ENCODE assay signal across 14 cellular contexts in the genomic region with DNA sequence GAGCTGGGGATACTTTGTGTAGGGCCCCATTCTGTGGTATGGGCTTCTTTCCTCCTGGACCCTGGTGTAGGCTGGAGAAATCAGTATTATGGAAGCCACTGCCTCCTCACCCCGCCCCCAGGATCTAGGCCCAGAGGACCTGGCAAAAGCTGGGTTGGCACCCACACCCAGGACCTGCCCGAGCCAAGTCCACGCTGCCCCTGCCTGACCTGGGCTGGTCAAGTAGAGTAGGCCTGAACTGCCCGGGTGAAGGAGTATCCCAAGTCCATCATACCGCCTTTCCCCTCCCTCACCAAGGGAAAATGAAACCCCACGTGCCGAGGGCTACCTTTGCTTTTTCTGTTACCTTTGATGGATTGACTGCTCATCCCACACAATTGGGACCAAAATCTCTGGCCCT. TPM values are rescaled to one million over a fixed set of nuclear protein-coding genes. Genes with fewer than 3 reads are reported as not detected.
DNase-seq lines count a peak whose midpoint lies in the region; ATAC-seq and TF ChIP-seq lines count a peak whose summit lies in the region.
"Had no signal": no experiment of that assay in that cellular context is flagged by ENCODE, and none has a peak within 500 bp of the region (broad histone marks: within the 10 kb centered on the region; RNA-seq: fewer than 3 reads in every experiment).

No MANE protein-coding gene starts in this region.

- H4K20me1 ChIP-seq in Karpas-422 (ENCODE audit: insufficient read depth, low read depth, low read length) = peaks cover 6% of the 10 kb centered on the region; the same call in 1 of the 2 replicates

- WGBS in gastroesophageal sphincter (ENCODE audit: low coverage in 1 of 2), 2 donors = 55% methylated on average over 4 of the region's 7 CpGs; no CpG with 5 or more reads in 1 of the 2 donors

- H3K9me3 ChIP-seq in Karpas-422 (ENCODE audit: low read length) (no peaks in the 10 kb centered on the region), gastroesophageal sphincter (no peaks in the 10 kb centered on the region), mucosa of descending colon (no peaks in the 10 kb centered on the region), subcutaneous abdominal adipose tissue (ENCODE audit: control insufficient read depth in 5 of 5, low read length in 5 of 5) (no peaks in the 10 kb centered on the region)
- H3K9me3 ChIP-seq: BLaER1 had no signal

- peaks cover 31 to 56% of the 10 kb centered on the region in 2 donors for H3K4me1 Mint-ChIP-seq in immature natural killer cell

- no peaks in the 10 kb centered on the region for H3K9me2 ChIP-seq in Karpas-422 (replicated peaks; ENCODE audit: insufficient read depth, low read length)

- DNase-seq in Karpas-422 (no peak), mucosa of descending colon (peak; percentile 56 to 76 (median 72)), NCI-H128 (lab: John Stamatoyannopoulos, UW; ENCODE audit: unreplicated experiment) (no peak), immature natural killer cell (no peak), NCI-H187 treated with DMSO at 0.1 percent for 48 hours (lab: John Stamatoyannopoulos, UW) (no peak)
- DNase-seq: activated CD4-positive, alpha-beta T cell treated with anti-CD3 and anti-CD28 coated beads, Interleukin-2, amount 50 U/mL, for 1 hour; activated naive CD4-positive, alpha-beta T cell treated with anti-CD3 and anti-CD28 coated beads for 36 hours; NCI-H2081; T-helper 1 cell had no signal

- no peak for TF ChIP-seq EP300 in gastroesophageal sphincter (IDR thresholded peaks at IDR 0.05)

- ATAC-seq in gastroesophageal sphincter = peak; percentile 53
- ATAC-seq in mucosa of descending colon = peak; percentile 70
- ATAC-seq in SK-N-SH treated with all-trans-retinoic acid at 6 μM for 48 hours = no peak

- no peak overlapping the region for H3K4me3 Mint-ChIP-seq in immature natural killer cell
- H3K4me3 Mint-ChIP-seq: activated naive CD4-positive, alpha-beta T cell treated with anti-CD3 and anti-CD28 coated beads for 36 hours; stimulated activated naive CD8-positive, alpha-beta T cell treated with anti-CD3 and anti-CD28 coated beads, Interleukin-15, Interleukin-2, amounts not matched to agents 100 ng/mL and 50 ng/mL, for 24 hours had no signal

- peaks cover 83% of the 10 kb centered on the region for H3K4me1 ChIP-seq in Karpas-422 (ENCODE audit: low read length)
- peaks cover 15 to 80% (median 31%) of the 10 kb centered on the region in 3 donors for H3K4me1 ChIP-seq in gastroesophageal sphincter
- H3K4me1 ChIP-seq in mucosa of descending colon (ENCODE audit: low read depth) = peaks cover 43% of the 10 kb centered on the region
- H3K4me1 ChIP-seq in subcutaneous abdominal adipose tissue (ENCODE audit: control insufficient read depth in 5 of 5, insufficient read depth in 5 of 5, low read length in 5 of 5) = peaks cover 10 to 50% (median 43%) of the 10 kb centered on the region in 5 donors

- intact Hi-C loops in mucosa of descending colon (cut with DNase I, micrococcal nuclease) = no loop called here

- no peak overlapping the region for H3K27ac Mint-ChIP-seq in immature natural killer cell
- H3K27ac Mint-ChIP-seq: activated naive CD4-positive, alpha-beta T cell treated with anti-CD3 and anti-CD28 coated beads for 36 hours; stimulated activated naive CD8-positive, alpha-beta T cell treated with anti-CD3 and anti-CD28 coated beads, Interleukin-15, Interleukin-2, amounts not matched to agents 100 ng/mL and 50 ng/mL, for 24 hours had no signal

- H3K9me3 Mint-ChIP-seq in immature natural killer cell = no peaks in the 10 kb centered on the region
- H3K9me3 Mint-ChIP-seq: activated naive CD4-positive, alpha-beta T cell treated with anti-CD3 and anti-CD28 coated beads for 36 hours; stimulated activated naive CD8-positive, alpha-beta T cell treated with anti-CD3 and anti-CD28 coated beads, Interleukin-15, Interleukin-2, amounts not matched to agents 100 ng/mL and 50 ng/mL, for 24 hours had no signal

- peaks cover 4% of the 10 kb centered on the region; the same call in 1 of the 2 replicates for H3K36me3 ChIP-seq in Karpas-422 (ENCODE audit: insufficient read depth, low read length)
- no peaks in the 10 kb centered on the region for H3K36me3 ChIP-seq in gastroesophageal sphincter
- H3K36me3 ChIP-seq in mucosa of descending colon (ENCODE audit: low read depth) = no peaks in the 10 kb centered on the region
- no peaks in the 10 kb centered on the region for H3K36me3 ChIP-seq in subcutaneous abdominal adipose tissue (ENCODE audit: control insufficient read depth in 5 of 5, insufficient read depth in 5 of 5, low read length in 5 of 5)

- no peak for TF ChIP-seq POLR2A in gastroesophageal sphincter (IDR thresholded peaks at IDR 0.05)

- no peak overlapping the region for H3K9ac ChIP-seq in Karpas-422 (ENCODE audit: low read length)
- H3K9ac ChIP-seq in subcutaneous abdominal adipose tissue (ENCODE audit: low read length in 5 of 5) = peak overlapping the region in 2 of 5 donors; percentile 10 to 36
- H3K9ac ChIP-seq: BLaER1 had no signal

- H3K27me3 ChIP-seq in Karpas-422 (ENCODE audit: low read length) (no peaks in the 10 kb centered on the region), gastroesophageal sphincter (no peaks in the 10 kb centered on the region), subcutaneous abdominal adipose tissue (ENCODE audit: control insufficient read depth in 5 of 5, insufficient read depth in 4 of 5, low read length in 5 of 5) (no peaks in the 10 kb centered on the region)
- H3K27me3 ChIP-seq: BLaER1 had no signal

- TF ChIP-seq CTCF in gastroesophageal sphincter (IDR thresholded peaks at IDR 0.05) = no peak
- no peak for TF ChIP-seq CTCF in mucosa of descending colon (IDR thresholded peaks at IDR 0.05)

- H3K27ac ChIP-seq in Karpas-422 (ENCODE audit: low read length) = peak overlapping the region; percentile 59
- peak overlapping the region; percentile 62 to 94 (median 86) for H3K27ac ChIP-seq in gastroesophageal sphincter
- H3K27ac ChIP-seq in subcutaneous abdominal adipose tissue (ENCODE audit: low read depth, low read length) = peak overlapping the region; percentile 86
- H3K27ac ChIP-seq: BLaER1 had no signal

- H3K4me3 ChIP-seq in Karpas-422 (ENCODE audit: low read length) = no peak overlapping the region
- H3K4me3 ChIP-seq in gastroesophageal sphincter = peak overlapping the region in 1 of 2 donors; percentile 5
- no peak overlapping the region for H3K4me3 ChIP-seq in mucosa of descending colon
- H3K4me3 ChIP-seq in subcutaneous abdominal adipose tissue (ENCODE audit: low read depth in 1 of 5, low read length in 5 of 5) = no peak overlapping the region
- H3K4me3 ChIP-seq: BLaER1 had no signal

- H3K4me2 ChIP-seq in Karpas-422 (ENCODE audit: low read depth, low read length, poor library complexity, severe bottlenecking) = no peak overlapping the region
- H3K4me2 ChIP-seq: BLaER1 had no signal

- H3K36me3 Mint-ChIP-seq in immature natural killer cell = no peaks in the 10 kb centered on the region

- H3K79me2 ChIP-seq in Karpas-422 (ENCODE audit: low read length) = peaks cover 92% of the 10 kb centered on the region

- H3K27me3 Mint-ChIP-seq in immature natural killer cell (ENCODE audit: low read depth in 3 of 3) = peaks cover 0 to 2% (median 2%) of the 10 kb centered on the region in 3 donors
- H3K27me3 Mint-ChIP-seq: stimulated activated naive CD8-positive, alpha-beta T cell treated with anti-CD3 and anti-CD28 coated beads, Interleukin-15, Interleukin-2, amounts not matched to agents 100 ng/mL and 50 ng/mL, for 24 hours had no signal

- H2AFZ ChIP-seq in Karpas-422 (ENCODE audit: low read length) = no peak overlapping the region

TF ChIP-seq in SK-N-SH treated with all-trans-retinoic acid at 6 μM for 48 hours, 23 proteins besides CTCF, POLR2A, EP300 and RAD21:
- TF ChIP-seq PPARA (CRISPR knock-in tag; IDR thresholded peaks at IDR 0.05; ENCODE audit: borderline replicate concordance) (no peak), ZFP30 (CRISPR knock-in tag; IDR thresholded peaks at IDR 0.05) (no peak), OSR1 (CRISPR knock-in tag; IDR thresholded peaks at IDR 0.05) (no peak)
TF ChIP-seq in SK-N-SH treated with all-trans-retinoic acid at 6 μM for 48 hours: peak in this region for 0.

RNA-seq across cellular contexts. Expression of gene TRAK1, which starts 37.7 kb away (rescaled TPM):
- 72.8 and 115 TPM in 2 replicates for total RNA-seq in Karpas-422 (2014; rRNA removed; shearing (Covaris generic); ENCODE audit: low replicate concordance)
- total RNA-seq in gastroesophageal sphincter (10 to 100 TPM; 37.4 to 89.5 (median 53.0) TPM), mucosa of descending colon (100 to 1,000 TPM in 1 of 3 donors, 10 to 100 TPM in 2; 61.8 to 104 (median 83.4) TPM)
- polyA plus RNA-seq in immature natural killer cell = 1 to 10 TPM; 2.1 to 7.8 (median 4.4) TPM

Comparison
In these comparisons a context has a peak if more than half of its experiments do, and no peak if none do; other contexts are left out.
1. DNase-seq: peak in mucosa of descending colon (3 of 3); none in Karpas-422 (single experiment), NCI-H128 (single experiment), immature natural killer cell (0 of 3) and NCI-H187 treated with DMSO at 0.1 percent for 48 hours (single experiment).
2. Peak in every context shown above with its lines, with median percentiles within 50 percentile points of each other: H3K27ac ChIP-seq.